11 cellular contexts compared by ENCODE assay signal in the genomic region with DNA sequence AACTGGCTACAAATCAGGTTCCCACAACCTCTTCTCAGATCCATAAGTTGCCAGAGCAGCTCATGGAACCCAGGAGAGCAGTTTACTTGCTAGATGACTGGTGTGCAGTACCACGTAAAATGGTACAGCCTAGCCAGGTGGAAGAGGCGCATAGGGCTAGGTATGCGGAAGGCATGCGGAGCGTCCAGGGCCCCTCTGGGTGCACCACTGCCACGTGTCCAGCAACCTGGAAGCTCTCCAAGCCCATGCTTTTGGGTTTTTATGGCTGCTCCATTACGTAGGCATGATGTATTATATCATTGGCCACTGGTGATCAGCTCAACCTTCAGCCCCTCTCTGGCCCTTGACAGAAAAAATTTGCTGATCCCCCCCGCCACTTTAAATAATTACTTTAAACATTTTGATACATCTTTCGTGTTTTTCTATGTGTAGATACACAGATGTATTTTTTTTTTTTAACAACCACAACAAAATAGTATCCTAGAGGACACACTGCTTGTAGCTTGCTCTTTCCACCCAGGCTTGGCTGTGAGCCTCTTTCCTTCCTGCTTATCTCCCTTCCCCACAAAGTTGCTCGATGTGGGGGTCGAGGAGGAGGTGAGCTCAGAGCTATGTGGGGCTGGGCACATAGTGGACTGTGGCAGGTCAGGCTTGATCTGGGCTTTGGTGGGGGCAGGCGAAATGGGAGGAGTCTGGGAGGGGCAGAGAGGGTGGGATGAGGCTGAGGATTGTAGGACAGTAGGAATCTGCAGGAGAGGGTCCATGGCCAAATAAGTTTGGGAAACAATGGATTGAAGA. TPM values are rescaled to one million over a fixed set of nuclear protein-coding genes. Genes with fewer than 3 reads are reported as not detected.
DNase-seq lines count a peak whose midpoint lies in the region; ATAC-seq, FAIRE-seq and TF ChIP-seq lines count a peak whose summit lies in the region.
"Had no signal": no experiment of that assay in that cellular context is flagged by ENCODE, and none has a peak within 500 bp of the region (broad histone marks: within the 10 kb centered on the region; RNA-seq: fewer than 3 reads in every experiment).

No MANE protein-coding gene starts in this region.

- no peak for FAIRE-seq in small intestine (lab: Jason Lieb, UNC)

- no peak for TF ChIP-seq CTCF in HL-60 (IDR thresholded peaks at IDR 0.05; ENCODE audit: insufficient read depth, low read length)
- no peak for TF ChIP-seq CTCF in Peyer's patch (IDR thresholded peaks at IDR 0.05)
- TF ChIP-seq CTCF in BE2C (IDR thresholded peaks at IDR 0.05; ENCODE audit: low read depth, low read length): no peak

- no peak overlapping the region for H3K4me3 ChIP-seq in HL-60 (replicated peaks; ENCODE audit: insufficient read depth, low read length)
- no peak overlapping the region for H3K4me3 ChIP-seq in Peyer's patch
- H3K4me3 ChIP-seq in small intestine (ENCODE audit: low read depth in 1 of 2, low read length in 2 of 2): no peak overlapping the region
- H3K4me3 ChIP-seq in BE2C (ENCODE audit: low read depth, low read length): no peak overlapping the region
- H3K4me3 ChIP-seq: SJSA1 had no signal

- no peak for ATAC-seq in HG02623 (IDR thresholded peaks at IDR 0.05; ENCODE audit: unreplicated experiment)

- WGBS in small intestine, 3 donors: 72 to 83% (median 75%) methylated on average over 12 of the region's 12 CpGs

- TF ChIP-seq POLR2A in Peyer's patch (IDR thresholded peaks at IDR 0.05): no peak

- H3K9me3 ChIP-seq in Peyer's patch (no peaks in the 10 kb centered on the region), small intestine (ENCODE audit: control insufficient read depth, low read depth) (no peaks in the 10 kb centered on the region), BE2C (no peaks in the 10 kb centered on the region)
- H3K9me3 ChIP-seq: SJSA1 had no signal

- H3K36me3 ChIP-seq in Peyer's patch (peaks cover 0 to 43% (median 0%) of the 10 kb centered on the region in 3 donors), small intestine (ENCODE audit: control insufficient read depth in 2 of 2, insufficient read depth in 2 of 2, low read length in 2 of 2) (peaks cover 2 to 9% of the 10 kb centered on the region in 2 donors), BE2C (no peaks in the 10 kb centered on the region)

- DNase-seq in HL-60 (ENCODE audit: low read depth in 1 of 2, low spot score in 1 of 2) (no peak), Peyer's patch (no peak), small intestine (no peak), NCI-H2081 (lab: John Stamatoyannopoulos, UW) (no peak), BE2C (no peak)
- DNase-seq: activated CD4-positive, alpha-beta T cell treated with anti-CD3 and anti-CD28 coated beads, Interleukin-2, amount 50 U/mL, for 48 hours; anterior cingulate cortex; NCI-H82 had no signal

- H3K4me1 ChIP-seq in Peyer's patch (peaks cover 13 to 44% (median 33%) of the 10 kb centered on the region in 4 donors), small intestine (ENCODE audit: control insufficient read depth in 2 of 2, insufficient read depth in 1 of 2, low read depth in 1 of 2, low read length in 1 of 2) (peaks cover 6 to 9% of the 10 kb centered on the region in 2 donors), BE2C (0 out of 2 replicates have a peak, but pooled peaks cover 3% of the 10 kb centered on the region)

- peak overlapping the region; percentile 81 for H3K27ac ChIP-seq in HL-60 (replicated peaks)
- H3K27ac ChIP-seq in Peyer's patch: peak overlapping the region in 3 of 4 donors; percentile 65 to 85 (median 66)
- peak overlapping the region; percentile 66 for H3K27ac ChIP-seq in cingulate gyrus (ENCODE audit: low read depth, low read length)
- H3K27ac ChIP-seq in small intestine (ENCODE audit: low read depth in 1 of 2, low read length in 1 of 2): peak overlapping the region; percentile 27 to 64
- H3K27ac ChIP-seq: SJSA1 had no signal

- H3K27me3 ChIP-seq in HL-60 (ENCODE audit: insufficient read depth, poor library complexity, severe bottlenecking): no peaks in the 10 kb centered on the region
- H3K27me3 ChIP-seq in Peyer's patch: no peaks in the 10 kb centered on the region
- no peaks in the 10 kb centered on the region for H3K27me3 ChIP-seq in small intestine (ENCODE audit: control insufficient read depth in 2 of 2, insufficient read depth in 2 of 2, low read length in 2 of 2)
- H3K27me3 ChIP-seq in BE2C: no peaks in the 10 kb centered on the region
- H3K27me3 ChIP-seq: SJSA1 had no signal

RNA-seq across cellular contexts. Expression of gene TTC7A, which starts 40.0 kb away (rescaled TPM):
- 100 to 1,000 TPM in 3 of 4 donors, 10 to 100 TPM in 1; 98.3 to 162 (median 122) TPM for total RNA-seq in Peyer's patch
- polyA plus RNA-seq in small intestine: 10 to 100 TPM; 25.7 to 48.8 (median 39.2) TPM
- polyA plus RNA-seq in BE2C (2012; ENCODE audit: insufficient read depth, insufficient read length, low read depth): 19.2 TPM
